In the genomic region with DNA sequence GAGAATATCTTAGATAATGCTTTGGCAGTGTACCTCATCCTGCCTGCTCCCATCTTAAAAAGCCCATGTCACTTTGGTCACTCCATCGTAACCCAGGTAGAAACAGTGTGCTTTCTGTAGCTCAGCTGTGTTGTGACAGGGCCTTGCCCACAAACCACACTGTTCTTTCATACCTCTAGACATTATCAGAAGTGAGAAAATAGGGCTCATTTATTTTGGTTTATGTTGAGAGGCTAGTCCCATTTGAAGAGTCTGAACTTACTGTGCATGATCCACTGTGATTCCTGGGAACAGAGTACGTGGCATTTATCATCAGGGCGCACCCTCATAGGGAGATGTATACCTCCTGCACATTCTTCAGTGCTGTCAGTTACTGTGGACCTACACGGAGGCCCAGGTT, we compare ENCODE assay signal across 13 cellular contexts.
DNase-seq lines count a peak whose midpoint lies in the region; ATAC-seq and TF ChIP-seq lines count a peak whose summit lies in the region.
"Had no signal": no experiment of that assay in that cellular context is flagged by ENCODE, and none has a peak within 500 bp of the region (broad histone marks: within the 10 kb centered on the region; RNA-seq: fewer than 3 reads in every experiment).

No MANE protein-coding gene starts in this region.

- H3K4me3 Mint-ChIP-seq in chondrocyte (ENCODE audit: unreplicated experiment): no peak overlapping the region

- peaks cover 31% of the 10 kb centered on the region for H3K4me1 Mint-ChIP-seq in chondrocyte (ENCODE audit: low read depth)

- peaks cover 19% of the 10 kb centered on the region for H3K36me3 Mint-ChIP-seq in chondrocyte (ENCODE audit: low read depth)

- TF ChIP-seq CTCF in chondrocyte (IDR thresholded peaks at IDR 0.05): no peak

- H3K9me3 Mint-ChIP-seq in chondrocyte (ENCODE audit: low read depth): no peaks in the 10 kb centered on the region

- no peaks in the 10 kb centered on the region for H3K27me3 Mint-ChIP-seq in chondrocyte (ENCODE audit: low read depth)

- DNase-seq in chondrocyte (ENCODE audit: low spot score) (no peak), NCI-H2171 (lab: John Stamatoyannopoulos, UW) (no peak), NCI-H1930 (lab: John Stamatoyannopoulos, UW) (no peak), activated gamma-delta T cell (lab: John Stamatoyannopoulos, UW) (no peak), NCI-H1092 (lab: John Stamatoyannopoulos, UW) (no peak)
- DNase-seq: activated naive CD4-positive, alpha-beta T cell treated with anti-CD3 and anti-CD28 coated beads, Interleukin-2, amount 50 U/mL, for 16 hours; dermis blood vessel endothelial cell; glutamatergic neuron; mesendoderm; sigmoid colon had no signal

- peak overlapping the region; percentile 50 for H3K27ac Mint-ChIP-seq in chondrocyte (ENCODE audit: unreplicated experiment)

- ATAC-seq in GM18519 (IDR thresholded peaks at IDR 0.05; ENCODE audit: low FRiP score, unreplicated experiment) (peak; percentile 48), GM21526 (IDR thresholded peaks at IDR 0.05; ENCODE audit: low FRiP score, unreplicated experiment) (peak; percentile 62), HG03064 (IDR thresholded peaks at IDR 0.05; ENCODE audit: low read depth, unreplicated experiment) (peak; percentile 72)
